In genomic region chr11:34585870-34586654, GRCh38 we compare ENCODE assay signal across 8 cellular contexts. TPM values are rescaled to one million over a fixed set of nuclear protein-coding genes. Genes with fewer than 3 reads are reported as not detected.
DNase-seq lines count a peak whose midpoint lies in the region; ATAC-seq and TF ChIP-seq lines count a peak whose summit lies in the region.

No MANE protein-coding gene starts in this region.

- no peak overlapping the region for H3K4me3 ChIP-seq in CD8-positive, alpha-beta T cell (ENCODE audit: low read depth, low read length)
- H3K4me3 ChIP-seq in OCI-LY1 (ENCODE audit: low read depth, low read length, poor library complexity, severe bottlenecking) (no peak overlapping the region), lung (no peak overlapping the region)

- H3K27ac Mint-ChIP-seq in CD8-positive, alpha-beta T cell, result no peak overlapping the region
- H3K27ac Mint-ChIP-seq in dendritic cell treated with granulocyte-macrophage colony-stimulating factor and Interleukin-4, amounts not matched to agents 40 ng/mL and 50 ng/mL, for 4 days, result peak overlapping the region; percentile 77

- no peak for DNase-seq in CD8-positive, alpha-beta T cell
- DNase-seq in lung (ENCODE audit: low spot score), result no peak
- DNase-seq in activated naive CD4-positive, alpha-beta T cell treated with Interleukin-2 at 50 U/mL for 16 hours, result no peak
- no peak for DNase-seq in effector CD8-positive, alpha-beta T cell (lab: John Stamatoyannopoulos, UW)

- H2AFZ ChIP-seq in OCI-LY1 (ENCODE audit: low read length), result no peak overlapping the region

- H3K27me3 ChIP-seq in CD8-positive, alpha-beta T cell (ENCODE audit: insufficient read depth, low read length), result no peaks in the 10 kb centered on the region
- H3K27me3 ChIP-seq in OCI-LY1 (ENCODE audit: insufficient read depth, low read length) (no peaks in the 10 kb centered on the region), lung (ENCODE audit: control insufficient read depth, insufficient read depth) (no peaks in the 10 kb centered on the region)

- no peak overlapping the region for H3K4me3 Mint-ChIP-seq in CD8-positive, alpha-beta T cell
- no peak overlapping the region for H3K4me3 Mint-ChIP-seq in dendritic cell treated with granulocyte-macrophage colony-stimulating factor and Interleukin-4, amounts not matched to agents 40 ng/mL and 50 ng/mL, for 4 days

- no peak overlapping the region for H3K27ac ChIP-seq in CD8-positive, alpha-beta T cell (ENCODE audit: low read depth, low read length)
- H3K27ac ChIP-seq in OCI-LY1 (ENCODE audit: low read depth, low read length, poor library complexity, severe bottlenecking) (no peak overlapping the region), lung (ENCODE audit: low read depth in 1 of 2, low read length in 1 of 2) (peak overlapping the region in 1 of 2 donors; percentile 16)

- WGBS in lung, 2 donors, result 7 to 11% methylated on average over 7 of the region's 7 CpGs

- CTCF ChIA-PET in CD8-positive, alpha-beta T cell (lab: Charles Lee), result interaction anchor here (0.6 to 3.8 kb wide), 53 partner anchors 8 to 902 kb away, joined by 3 to 52 read pairs (median 4); partner anchors contain the start of genes APIP, ELF5 and PDHX

- TF ChIP-seq CTCF in CD8-positive, alpha-beta T cell (IDR thresholded peaks at IDR 0.05), result peak; percentile 78
- peak; percentile 68 for TF ChIP-seq CTCF in OCI-LY1 (IDR thresholded peaks at IDR 0.05; ENCODE audit: low read length)
- TF ChIP-seq CTCF in lung (IDR thresholded peaks at IDR 0.05; ENCODE audit: control extremely low read depth, extremely low read depth), result peak; percentile 50

- no peak overlapping the region for H3K4me2 ChIP-seq in OCI-LY1 (ENCODE audit: low read length)

- no peaks in the 10 kb centered on the region for H3K9me2 ChIP-seq in OCI-LY1 (ENCODE audit: low read depth, low read length)

- POLR2A ChIA-PET in CD8-positive, alpha-beta T cell (lab: Charles Lee), result no interaction called here

- no peaks in the 10 kb centered on the region for H3K79me2 ChIP-seq in OCI-LY1 (ENCODE audit: insufficient read depth, low read length)

- no peaks in the 10 kb centered on the region for H3K36me3 ChIP-seq in CD8-positive, alpha-beta T cell (ENCODE audit: insufficient read depth, low read length)
- no peaks in the 10 kb centered on the region for H3K36me3 ChIP-seq in OCI-LY1 (ENCODE audit: insufficient read depth, low read length)
- no peaks in the 10 kb centered on the region for H3K36me3 ChIP-seq in lung (ENCODE audit: control insufficient read depth in 2 of 2, insufficient read depth in 2 of 2, low read length in 2 of 2)

- no peaks in the 10 kb centered on the region for H3K9me3 ChIP-seq in CD8-positive, alpha-beta T cell (ENCODE audit: low read length)
- no peaks in the 10 kb centered on the region for H3K9me3 ChIP-seq in OCI-LY1 (ENCODE audit: low read length)
- no peaks in the 10 kb centered on the region for H3K9me3 ChIP-seq in lung (ENCODE audit: control insufficient read depth in 2 of 2, insufficient read depth in 1 of 2, low read length in 1 of 2)

- no peak for ATAC-seq in CD8-positive, alpha-beta T cell
- ATAC-seq in GM19043 (IDR thresholded peaks at IDR 0.05; ENCODE audit: low read depth, unreplicated experiment), result peak; percentile 88
- peak; percentile 71 for ATAC-seq in HG03460 (IDR thresholded peaks at IDR 0.05; ENCODE audit: unreplicated experiment)
- ATAC-seq in lung (ENCODE audit: insufficient read depth, low FRiP score), result peak; percentile 70

- peaks cover 30% of the 10 kb centered on the region for H3K27me3 Mint-ChIP-seq in CD8-positive, alpha-beta T cell (ENCODE audit: low read depth)
- H3K27me3 Mint-ChIP-seq in dendritic cell treated with granulocyte-macrophage colony-stimulating factor and Interleukin-4, amounts not matched to agents 40 ng/mL and 50 ng/mL, for 4 days, result no peaks in the 10 kb centered on the region

- no peaks in the 10 kb centered on the region for H3K36me3 Mint-ChIP-seq in CD8-positive, alpha-beta T cell
- no peaks in the 10 kb centered on the region for H3K36me3 Mint-ChIP-seq in dendritic cell treated with granulocyte-macrophage colony-stimulating factor and Interleukin-4, amounts not matched to agents 40 ng/mL and 50 ng/mL, for 4 days (ENCODE audit: low read depth)

- H4K20me1 ChIP-seq in OCI-LY1 (ENCODE audit: insufficient read depth, low read length), result no peaks in the 10 kb centered on the region

- H3K9ac ChIP-seq in OCI-LY1 (ENCODE audit: low read length), result no peak overlapping the region

- H3K4me1 Mint-ChIP-seq in CD8-positive, alpha-beta T cell (ENCODE audit: low read depth), result peaks cover 5% of the 10 kb centered on the region
- H3K4me1 Mint-ChIP-seq in dendritic cell treated with granulocyte-macrophage colony-stimulating factor and Interleukin-4, amounts not matched to agents 40 ng/mL and 50 ng/mL, for 4 days (ENCODE audit: low read depth), result peaks cover 36% of the 10 kb centered on the region

- no peaks in the 10 kb centered on the region for H3K4me1 ChIP-seq in CD8-positive, alpha-beta T cell (ENCODE audit: insufficient read depth, low read length)
- H3K4me1 ChIP-seq in OCI-LY1 (ENCODE audit: insufficient read depth, low read length, severe bottlenecking), result no peaks in the 10 kb centered on the region
- peaks cover 2 to 4% of the 10 kb centered on the region in 2 donors for H3K4me1 ChIP-seq in lung (ENCODE audit: control insufficient read depth in 2 of 2, insufficient read depth in 2 of 2, low read length in 2 of 2)

- no peaks in the 10 kb centered on the region for H3F3A ChIP-seq in OCI-LY1 (ENCODE audit: insufficient read depth, low read length)

- intact Hi-C loops in CD8-positive, alpha-beta T cell (cut with DNase I, micrococcal nuclease), result loop anchor here (1.0 to 10.0 kb wide), 8 partner anchors 256 to 1679 kb away; no protein-coding TSS in a partner anchor
- intact Hi-C loops in dendritic cell treated with granulocyte-macrophage colony-stimulating factor and Interleukin-4, amounts not matched to agents 40 ng/mL and 50 ng/mL, for 4 days (cut with micrococcal nuclease), result loop anchor here (1.0 to 5.0 kb wide), 3 partner anchors 46 to 304 kb away; no protein-coding TSS in a partner anchor

- H3K9me3 Mint-ChIP-seq in CD8-positive, alpha-beta T cell, result no peaks in the 10 kb centered on the region
- H3K9me3 Mint-ChIP-seq in dendritic cell treated with granulocyte-macrophage colony-stimulating factor and Interleukin-4, amounts not matched to agents 40 ng/mL and 50 ng/mL, for 4 days, result no peaks in the 10 kb centered on the region

RNA-seq across cellular contexts. Expression of gene EHF, which starts 34.8 kb away (rescaled TPM):
- total RNA-seq in CD8-positive, alpha-beta T cell, result not detected
- total RNA-seq in lung, result 100 to 1,000 TPM in 1 of 2 donors, 10 to 100 TPM in 1; 82.5 to 144 TPM
- polyA plus RNA-seq in lung, result 10 to 100 TPM in 1 of 2 donors, 1 to 10 TPM in 1; 8.9 to 43.4 TPM

Comparison
In these comparisons a context has a peak if more than half of its experiments do, and no peak if none do; other contexts are left out.
1. RNA of gene EHF, which starts 34.8 kb away (total RNA-seq): 82.5 to 144 TPM in lung; not detected in CD8-positive, alpha-beta T cell; every median in the first group is over 10 times any median in the second.
2. Peak in every context shown above with its lines, with median percentiles within 50 percentile points of each other: CTCF ChIP-seq.